22 cellular contexts compared by ENCODE assay signal in genomic region chr6:80343511-80343910, GRCh38.
DNase-seq lines count a peak whose midpoint lies in the region; ATAC-seq, FAIRE-seq and TF ChIP-seq lines count a peak whose summit lies in the region.
"Had no signal": no experiment of that assay in that cellular context is flagged by ENCODE, and none has a peak within 500 bp of the region (broad histone marks: within the 10 kb centered on the region; RNA-seq: fewer than 3 reads in every experiment).

No MANE protein-coding gene starts in this region.

- H3K27ac ChIP-seq in CD4-positive, alpha-beta T cell (ENCODE audit: low read depth, low read length): no peak overlapping the region
- H3K27ac ChIP-seq in foreskin keratinocyte: no peak overlapping the region
- H3K27ac ChIP-seq: 22Rv1, A549, C4-2B, HL-60 had no signal

- no peak overlapping the region for H3K4me3 ChIP-seq in choroid plexus epithelial cell (ENCODE audit: low read depth, low read length)
- H3K4me3 ChIP-seq: A549 had no signal

- no peaks in the 10 kb centered on the region for H3K36me3 Mint-ChIP-seq in CD4-positive, alpha-beta T cell (ENCODE audit: low read depth)

- H3K4me1 Mint-ChIP-seq in CD4-positive, alpha-beta T cell (ENCODE audit: low read depth): no peaks in the 10 kb centered on the region
- H3K4me1 Mint-ChIP-seq: CD4-positive, alpha-beta memory T cell; IgD-negative memory B cell had no signal

- no peaks in the 10 kb centered on the region for H3K4me1 ChIP-seq in foreskin keratinocyte
- H3K4me1 ChIP-seq: A549 had no signal

- H3K9me3 Mint-ChIP-seq in CD4-positive, alpha-beta T cell: no peaks in the 10 kb centered on the region
- H3K9me3 Mint-ChIP-seq: CD4-positive, alpha-beta memory T cell had no signal

- DNase-seq in EH (ENCODE audit: low read depth): peak; percentile 37
- DNase-seq in GM12891 (ENCODE audit: insufficient read length, low spot score): no peak
- peak; percentile 24 for DNase-seq in NCI-H226
- peak; percentile 16 for DNase-seq in choroid plexus epithelial cell (ENCODE audit: low read depth)
- DNase-seq in stimulated activated CD4-positive, alpha-beta T cell treated with anti-CD3 and anti-CD28 coated beads, Interleukin-4, amount 100 ng/mL, for 4 hours: no peak
- no peak for DNase-seq in CD4-positive, alpha-beta T cell
- DNase-seq in foreskin keratinocyte: no peak
- DNase-seq: AML-193; CD4-positive, alpha-beta memory T cell; DMS153; DMS79; HCEC 1CT; KBM-7 had no signal

- intact Hi-C loops in CD4-positive, alpha-beta T cell (cut with DNase I, micrococcal nuclease): no loop called here

- TF ChIP-seq CTCF in choroid plexus epithelial cell (conservative IDR thresholded peaks at IDR 0.05; ENCODE audit: low read depth, low read length) (no peak), foreskin keratinocyte (conservative IDR thresholded peaks at IDR 0.05) (no peak)
- no peak for TF ChIP-seq CTCF in CD4-positive, alpha-beta T cell (IDR thresholded peaks at IDR 0.05)

- H3K4me3 Mint-ChIP-seq in CD4-positive, alpha-beta T cell: no peak overlapping the region
- H3K4me3 Mint-ChIP-seq: CD4-positive, alpha-beta memory T cell; IgD-negative memory B cell had no signal

- H3K27me3 ChIP-seq in CD4-positive, alpha-beta T cell (ENCODE audit: control insufficient read depth, insufficient read depth, low read length): no peaks in the 10 kb centered on the region
- H3K27me3 ChIP-seq in foreskin keratinocyte: no peaks in the 10 kb centered on the region

- no peak for ATAC-seq in CD4-positive, alpha-beta T cell (ENCODE audit: poor library complexity)
- no peak for ATAC-seq in activated CD4-positive, CD25-positive, alpha-beta regulatory T cell treated with anti-CD3 and anti-CD28 coated beads, Interleukin-2, amount 50 U/mL, for 24 hours
- no peak for ATAC-seq in foreskin keratinocyte
- ATAC-seq: A549 had no signal

- CTCF ChIA-PET in CD4-positive, alpha-beta T cell (lab: Charles Lee): no interaction called here

- no peaks in the 10 kb centered on the region for H3K9me3 ChIP-seq in CD4-positive, alpha-beta T cell (ENCODE audit: control insufficient read depth, low read length)
- H3K9me3 ChIP-seq: A549 had no signal

- POLR2A ChIA-PET in CD4-positive, alpha-beta T cell (lab: Charles Lee): no interaction called here

- no peak for TF ChIP-seq POLR2A in GM12891 (IDR thresholded peaks at IDR 0.05; ENCODE audit: low read depth, low read length)

- peak; percentile 68 for FAIRE-seq in GM12891 (lab: Jason Lieb, UNC)
- FAIRE-seq: A549, G401.6, H54, HTR-8/SVneo had no signal

- H3K27me3 Mint-ChIP-seq in CD4-positive, alpha-beta T cell: no peaks in the 10 kb centered on the region
- H3K27me3 Mint-ChIP-seq: CD4-positive, alpha-beta memory T cell; IgD-negative memory B cell had no signal

- H3K27ac Mint-ChIP-seq in CD4-positive, alpha-beta T cell: no peak overlapping the region
- H3K27ac Mint-ChIP-seq: CD4-positive, alpha-beta memory T cell; IgD-negative memory B cell had no signal

TF ChIP-seq in GM12891, 5 proteins besides CTCF, POLR2A, EP300 and RAD21:
- TF ChIP-seq PAX5 (IDR thresholded peaks at IDR 0.05; ENCODE audit: insufficient read depth, low read length, severe bottlenecking) (no peak), POU2F2 (IDR thresholded peaks at IDR 0.05; ENCODE audit: low read depth, low read length) (no peak), SPI1 (IDR thresholded peaks at IDR 0.05; ENCODE audit: low read depth, low read length) (no peak), TAF1 (IDR thresholded peaks at IDR 0.05; ENCODE audit: low read depth, low read length) (no peak), POLR2AphosphoS5 (IDR thresholded peaks at IDR 0.05; ENCODE audit: low read depth, low read length) (no peak)

Comparison
In these comparisons a context has a peak if more than half of its experiments do, and no peak if none do; other contexts are left out.
1. DNase-seq: peak in EH (single experiment), NCI-H226 (single experiment) and choroid plexus epithelial cell (single experiment); none in GM12891 (single experiment), stimulated activated CD4-positive, alpha-beta T cell treated with anti-CD3 and anti-CD28 coated beads, Interleukin-4, amount 100 ng/mL, for 4 hours (0 of 2), CD4-positive, alpha-beta T cell (0 of 10) and foreskin keratinocyte (0 of 2).